ENCODE assay signal across 18 cellular contexts in the genomic region with DNA sequence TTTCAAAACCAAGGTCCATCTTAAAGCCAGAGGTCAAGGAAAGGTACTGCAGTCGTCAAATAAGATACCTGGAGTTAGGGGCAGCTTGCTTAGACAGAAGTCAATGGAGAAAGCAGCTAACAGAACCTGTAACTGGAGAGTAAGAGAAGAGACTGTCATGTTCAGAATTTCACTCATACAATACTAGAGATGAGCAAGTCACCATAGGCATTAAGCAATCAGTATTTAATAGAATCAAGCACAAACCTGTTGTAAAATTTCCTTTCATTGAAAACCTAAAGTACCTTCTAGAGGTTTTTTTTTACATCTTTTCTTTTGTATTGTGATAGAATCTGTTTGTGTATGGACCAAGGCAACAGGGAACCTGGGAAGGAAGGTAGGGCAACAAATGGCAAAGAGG.
DNase-seq lines count a peak whose midpoint lies in the region; ATAC-seq, FAIRE-seq and TF ChIP-seq lines count a peak whose summit lies in the region.
"Had no signal": no experiment of that assay in that cellular context is flagged by ENCODE, and none has a peak within 500 bp of the region (broad histone marks: within the 10 kb centered on the region; RNA-seq: fewer than 3 reads in every experiment).

No MANE protein-coding gene starts in this region.

- in situ Hi-C loops in IMR-90 (cut with MboI; ENCODE audit: low sequenced_read_pairs), result no loop called here

- POLR2A ChIA-PET in IMR-90 (lab: Charles Lee; ENCODE audit: unreplicated experiment), result no interaction called here

- H3K4me1 ChIP-seq in IMR-90 (ENCODE audit: control insufficient read depth, insufficient read depth, low read length) (no peaks in the 10 kb centered on the region), osteoblast (ENCODE audit: insufficient read depth, low read length) (no peaks in the 10 kb centered on the region), pancreas (no peaks in the 10 kb centered on the region)
- H3K4me1 ChIP-seq: BLaER1, Caco-2 had no signal

- no peak for TF ChIP-seq POLR2A in IMR-90 (IDR thresholded peaks at IDR 0.05; ENCODE audit: low read depth, low read length)

- BruUV-seq in IMR-90 (replicated peaks; lab: Mats Ljungman, UMichigan), result no TSS peak

- H4K20me1 ChIP-seq in IMR-90 (ENCODE audit: insufficient read depth, low read length) (no peaks in the 10 kb centered on the region), osteoblast (ENCODE audit: insufficient read depth, low read length) (no peaks in the 10 kb centered on the region)
- H4K20me1 ChIP-seq: BLaER1 had no signal

- H3K79me2 ChIP-seq in osteoblast (ENCODE audit: insufficient read depth, low read length), result no peaks in the 10 kb centered on the region

- no peak overlapping the region for H2AFZ ChIP-seq in IMR-90 (replicated peaks; ENCODE audit: low read length, poor library complexity)
- H2AFZ ChIP-seq in osteoblast (ENCODE audit: low read length), result no peak overlapping the region
- H2AFZ ChIP-seq: GM23338 had no signal

- no peak overlapping the region for H2AK5ac ChIP-seq in IMR-90 (ENCODE audit: low read depth, low read length)

- H3K4me2 ChIP-seq in IMR-90 (ENCODE audit: low read depth, low read length), result no peak overlapping the region
- H3K4me2 ChIP-seq in osteoblast (ENCODE audit: insufficient read depth, low read length), result no peak overlapping the region
- H3K4me2 ChIP-seq: BLaER1, GM23338 had no signal

- no peak for TF ChIP-seq CTCF in IMR-90 (conservative IDR thresholded peaks at IDR 0.05; ENCODE audit: low read depth, low read length)
- no peak for TF ChIP-seq CTCF in epithelial cell of esophagus (IDR thresholded peaks at IDR 0.05; ENCODE audit: insufficient read depth, low read depth, low read length, missing control alignments)
- no peak for TF ChIP-seq CTCF in osteoblast (IDR thresholded peaks at IDR 0.05; ENCODE audit: extremely low read depth, low read depth, low read length)
- no peak for TF ChIP-seq CTCF in pancreas (IDR thresholded peaks at IDR 0.05)

- H3K79me1 ChIP-seq in IMR-90 (ENCODE audit: low read depth in 1 of 2, low read length in 2 of 2), result no peaks in the 10 kb centered on the region

- no peaks in the 10 kb centered on the region for H3K9me1 ChIP-seq in IMR-90 (ENCODE audit: insufficient read depth, low read length)

- H4K91ac ChIP-seq in IMR-90 (ENCODE audit: insufficient read depth, low read depth, low read length), result no peak overlapping the region

- TF ChIP-seq RAD21 in IMR-90 (IDR thresholded peaks at IDR 0.05; ENCODE audit: low read length), result no peak

- H3K4ac ChIP-seq in IMR-90 (ENCODE audit: low read depth, low read length), result no peak overlapping the region

- H3K27ac ChIP-seq in IMR-90 (ENCODE audit: insufficient read depth, low read length) (no peak overlapping the region), osteoblast (ENCODE audit: low read depth, low read length) (no peak overlapping the region), pancreas (no peak overlapping the region)
- H3K27ac ChIP-seq: BLaER1, C4-2B had no signal

- H3K4me3 ChIP-seq in IMR-90 (ENCODE audit: insufficient read depth, low read depth, low read length), result no peak overlapping the region
- no peak overlapping the region for H3K4me3 ChIP-seq in epithelial cell of esophagus (ENCODE audit: low read length)
- no peak overlapping the region for H3K4me3 ChIP-seq in osteoblast (ENCODE audit: insufficient read depth, low read length)
- H3K4me3 ChIP-seq in pancreas, result no peak overlapping the region
- H3K4me3 ChIP-seq: BLaER1, GM23338 had no signal

- peak overlapping the region; percentile 54; the same call in 1 of the 2 replicates for H3K18ac ChIP-seq in IMR-90 (ENCODE audit: low read depth, low read length)

- no CpG with 5 or more reads among the region's 1 CpG for WGBS in IMR-90 (ENCODE audit: extremely low coverage in 2 of 2, insufficient read length in 1 of 2), 2 experiments
- 73 to 82% methylated on average over 1 of the region's 1 CpG for WGBS in pancreas, 2 donors

- H2BK5ac ChIP-seq in IMR-90 (ENCODE audit: low read depth, low read length, poor library complexity, severe bottlenecking), result no peak overlapping the region

- H4K8ac ChIP-seq in IMR-90 (ENCODE audit: low read depth in 2 of 2, low read length in 2 of 2), result no peak overlapping the region

- 0 out of 3 replicates have a peak overlapping the region, but pooled peaks have one; percentile 41 for H2BK15ac ChIP-seq in IMR-90 (ENCODE audit: low read depth, low read length)

- H2BK120ac ChIP-seq in IMR-90 (ENCODE audit: low read depth, low read length), result no peak overlapping the region; the same call in 1 of the 2 replicates

- H3K9me3 ChIP-seq in IMR-90 (ENCODE audit: control insufficient read depth, insufficient read depth, low read length) (0 out of 2 replicates have a peak, but pooled peaks cover 2% of the 10 kb centered on the region), osteoblast (ENCODE audit: low read depth, low read length) (no peaks in the 10 kb centered on the region), pancreas (no peaks in the 10 kb centered on the region)

- peak overlapping the region; percentile 18; the same call in 1 of the 2 replicates for H2BK20ac ChIP-seq in IMR-90 (ENCODE audit: low read depth, low read length)

- H3K27me3 ChIP-seq in IMR-90 (ENCODE audit: control insufficient read depth, insufficient read depth, low read length) (no peaks in the 10 kb centered on the region), osteoblast (ENCODE audit: insufficient read depth, low read length) (no peaks in the 10 kb centered on the region), pancreas (no peaks in the 10 kb centered on the region)
- H3K27me3 ChIP-seq: BLaER1 had no signal

- intact Hi-C loops in IMR-90 (cut with micrococcal nuclease), result no loop called here
- intact Hi-C loops in pancreas (cut with DNase I), result no loop called here

- H3K23ac ChIP-seq in IMR-90 (ENCODE audit: low read depth, low read length), result no peak overlapping the region

- no peak for ATAC-seq in IMR-90 (ENCODE audit: low read depth)
- ATAC-seq in GM19324 (IDR thresholded peaks at IDR 0.05; ENCODE audit: low FRiP score, unreplicated experiment), result no peak
- no peak for ATAC-seq in pancreas
- ATAC-seq: CD8-positive, alpha-beta T cell; GM23338; HCT116 had no signal

- no peak overlapping the region for H4K5ac ChIP-seq in IMR-90 (ENCODE audit: low read depth, low read length)

- DNase-seq in IMR-90 (no peak), epithelial cell of esophagus (ENCODE audit: low read depth) (peak; percentile 58), osteoblast (ENCODE audit: insufficient read length, low spot score, missing footprints) (peak; percentile 9), pancreas (no peak)
- no peak for DNase-seq in stimulated activated CD4-positive, alpha-beta T cell treated with anti-CD3 and anti-CD28 coated beads, Interleukin-4, amount 100 ng/mL, for 4 hours
- DNase-seq: Caco-2; CD4-positive, CD25-positive, alpha-beta regulatory T cell; CD8-positive, alpha-beta T cell; DMS153; DND-41; H9 had no signal

- H3K56ac ChIP-seq in IMR-90 (ENCODE audit: extremely low read depth, insufficient read depth, low read length), result no peak overlapping the region

- H3K36me3 ChIP-seq in IMR-90 (ENCODE audit: control insufficient read depth, insufficient read depth, low read length), result no peaks in the 10 kb centered on the region
- no peaks in the 10 kb centered on the region for H3K36me3 ChIP-seq in osteoblast (ENCODE audit: insufficient read depth, low read length)
- H3K36me3 ChIP-seq in pancreas, result no peaks in the 10 kb centered on the region
- H3K36me3 ChIP-seq: BLaER1 had no signal

- dilution Hi-C loops in IMR-90 (cut with HindIII; ENCODE audit: low sequenced_read_pairs, unreplicated experiment), result no loop called here

- no peak overlapping the region for H2AK9ac ChIP-seq in IMR-90 (replicated peaks; ENCODE audit: low read depth, low read length, poor library complexity)

- CTCF ChIA-PET in IMR-90 (lab: Yijun Ruan, JAX), result interaction anchor here (0.6 to 0.8 kb wide), 2 partner anchors 9 to 45 kb away, joined by 3 to 9 read pairs; no protein-coding TSS in a partner anchor

- H3K14ac ChIP-seq in IMR-90 (replicated peaks; ENCODE audit: low read depth, low read length), result no peak overlapping the region

- H3K9ac ChIP-seq in IMR-90 (ENCODE audit: low read depth, low read length), result no peak overlapping the region
- H3K9ac ChIP-seq: BLaER1 had no signal

- FAIRE-seq in pancreas (lab: Jason Lieb, UNC), result no peak
- FAIRE-seq: G401.6, GM12892 had no signal

TF ChIP-seq in IMR-90, 13 proteins besides CTCF, POLR2A, EP300 and RAD21:
- TF ChIP-seq RFX5 (IDR thresholded peaks at IDR 0.05; ENCODE audit: low read depth, low read length) (no peak), CEBPB (IDR thresholded peaks at IDR 0.05; ENCODE audit: low read depth, low read length) (no peak), RCOR1 (IDR thresholded peaks at IDR 0.05; ENCODE audit: insufficient replicate concordance, low read length) (no peak), FOS (IDR thresholded peaks at IDR 0.05; ENCODE audit: low read depth, low read length) (no peak)

Comparison
In these comparisons a context has a peak if more than half of its experiments do, and no peak if none do; other contexts are left out.
1. DNase-seq: peak in epithelial cell of esophagus (single experiment) and osteoblast (single experiment); none in IMR-90 (single experiment), stimulated activated CD4-positive, alpha-beta T cell treated with anti-CD3 and anti-CD28 coated beads, Interleukin-4, amount 100 ng/mL, for 4 hours (0 of 2) and pancreas (0 of 6).